Comparison of ENCODE assay signal across 9 cellular contexts in genomic region chr10:132574783-132575319, GRCh38. TPM values are rescaled to one million over a fixed set of nuclear protein-coding genes. Genes with fewer than 3 reads are reported as not detected.
A peak's percentile ranks its signal among the peaks of the same experiment; 100 is the strongest.
DNase-seq lines count a peak whose midpoint lies in the region; ATAC-seq and TF ChIP-seq lines count a peak whose summit lies in the region.
"Had no signal": no experiment of that assay in that cellular context is flagged by ENCODE, and none has a peak within 500 bp of the region (broad histone marks: within the 10 kb centered on the region; RNA-seq: fewer than 3 reads in every experiment).

No MANE protein-coding gene starts in this region.

- no peak overlapping the region for H4K5ac ChIP-seq in H9 (ENCODE audit: insufficient read length, low read depth, low read length)

- no peak overlapping the region for H3K4ac ChIP-seq in H9 (ENCODE audit: low read depth, low read length)

- no peak overlapping the region for H3K27ac ChIP-seq in H9 (ENCODE audit: insufficient read length, low read depth, low read length)

- H2AK5ac ChIP-seq in H9 (ENCODE audit: insufficient read length, low read length), result no peak overlapping the region

- no peak overlapping the region for H3K14ac ChIP-seq in H9 (ENCODE audit: insufficient read depth, low read length)

- H4K91ac ChIP-seq in H9 (ENCODE audit: insufficient read length, low read depth, low read length), result no peak overlapping the region

- H3K4me1 ChIP-seq in H9 (ENCODE audit: insufficient read depth, low read length), result peaks cover 3% of the 10 kb centered on the region; the same call in 1 of the 2 replicates

- H2AFZ ChIP-seq in H9 (ENCODE audit: low read length), result no peak overlapping the region

- peak overlapping the region in 1 of 3 experiments; percentile 90; a peak in 1 of 7 replicates for H3K27ac Mint-ChIP-seq in H9
- H3K27ac Mint-ChIP-seq in activated T-helper 17 cell treated with anti-CD3 and anti-CD28 coated beads, Interleukin-2, amount 50 U/mL, for 72 hours, result peak overlapping the region; percentile 74
- H3K27ac Mint-ChIP-seq in memory B cell, result peak overlapping the region; percentile 88
- H3K27ac Mint-ChIP-seq in stimulated activated memory B cell treated with anti-CD40 and anti-IgM and Interleukin-4, amounts not matched to agents 10 μg/mL and 1 μg/mL and 100 μg/mL, for 72 hours, result no peak overlapping the region

- H3K18ac ChIP-seq in H9 (ENCODE audit: insufficient read length, low read depth, low read length), result no peak overlapping the region

- no peak overlapping the region for H3K4me2 ChIP-seq in H9 (ENCODE audit: insufficient read depth, insufficient read length, low read length)

- ATAC-seq in activated T-helper 17 cell treated with anti-CD3 and anti-CD28 coated beads, Interleukin-2, amount 50 U/mL, for 72 hours (replicated peaks), result no peak
- ATAC-seq in memory B cell (ENCODE audit: low read depth) (no peak), GM18519 (IDR thresholded peaks at IDR 0.05; ENCODE audit: low FRiP score, unreplicated experiment) (no peak)
- ATAC-seq in stimulated activated memory B cell treated with anti-CD40 and anti-IgM and Interleukin-4, amounts not matched to agents 10 μg/mL and 1 μg/mL and 100 μg/mL, for 72 hours, result no peak
- ATAC-seq: HCT116 had no signal

- H3K79me2 ChIP-seq in H9 (ENCODE audit: insufficient read depth, low read length), result no peaks in the 10 kb centered on the region

- H3K4me1 Mint-ChIP-seq in H9, result peaks cover 12 to 30% of the 10 kb centered on the region in 2 experiments
- peaks cover 15% of the 10 kb centered on the region for H3K4me1 Mint-ChIP-seq in activated T-helper 17 cell treated with anti-CD3 and anti-CD28 coated beads, Interleukin-2, amount 50 U/mL, for 72 hours
- peaks cover 40% of the 10 kb centered on the region for H3K4me1 Mint-ChIP-seq in memory B cell
- peaks cover 50% of the 10 kb centered on the region for H3K4me1 Mint-ChIP-seq in stimulated activated memory B cell treated with anti-CD40 and anti-IgM and Interleukin-4, amounts not matched to agents 10 μg/mL and 1 μg/mL and 100 μg/mL, for 72 hours

- H2BK120ac ChIP-seq in H9 (ENCODE audit: low read depth, low read length, poor library complexity, severe bottlenecking), result no peak overlapping the region

- H3K9me3 ChIP-seq in H9 (ENCODE audit: control insufficient read depth, low read depth, low read length), result no peaks in the 10 kb centered on the region

- H3K9ac ChIP-seq in H9 (ENCODE audit: extremely low read depth, insufficient read length, low read length), result no peak overlapping the region

- H2BK20ac ChIP-seq in H9 (ENCODE audit: low read depth, low read length, poor library complexity, severe bottlenecking), result no peak overlapping the region

- H3K4me3 Mint-ChIP-seq in H9 (no peak overlapping the region), memory B cell (peak overlapping the region; percentile 73)
- peak overlapping the region; percentile 38 for H3K4me3 Mint-ChIP-seq in activated T-helper 17 cell treated with anti-CD3 and anti-CD28 coated beads, Interleukin-2, amount 50 U/mL, for 72 hours
- no peak overlapping the region for H3K4me3 Mint-ChIP-seq in stimulated activated memory B cell treated with anti-CD40 and anti-IgM and Interleukin-4, amounts not matched to agents 10 μg/mL and 1 μg/mL and 100 μg/mL, for 72 hours

- TF ChIP-seq CTCF in AG10803 (conservative IDR thresholded peaks at IDR 0.05; ENCODE audit: low read length) (no peak), H9 (conservative IDR thresholded peaks at IDR 0.05) (no peak)

- peaks cover 6% of the 10 kb centered on the region for H4K20me1 ChIP-seq in H9 (ENCODE audit: control insufficient read depth, insufficient read depth, insufficient read length)

- no peaks in the 10 kb centered on the region; the same call in 1 of the 2 replicates for H3K27me3 Mint-ChIP-seq in H9 (ENCODE audit: low read depth)
- H3K27me3 Mint-ChIP-seq in activated T-helper 17 cell treated with anti-CD3 and anti-CD28 coated beads, Interleukin-2, amount 50 U/mL, for 72 hours, result no peaks in the 10 kb centered on the region
- no peaks in the 10 kb centered on the region for H3K27me3 Mint-ChIP-seq in memory B cell
- no peaks in the 10 kb centered on the region for H3K27me3 Mint-ChIP-seq in stimulated activated memory B cell treated with anti-CD40 and anti-IgM and Interleukin-4, amounts not matched to agents 10 μg/mL and 1 μg/mL and 100 μg/mL, for 72 hours

- H3T11ph ChIP-seq in H9 (ENCODE audit: low read length), result no peak overlapping the region

- DNase-seq in AG10803 (ENCODE audit: low read depth) (peak; percentile 28), H9 (peak; percentile 65), memory B cell (ENCODE audit: low spot score in 2 of 2) (no peak), T-helper 1 cell (no peak), erythroblast (lab: John Stamatoyannopoulos, UW) (no peak)

- no peak for TF ChIP-seq POLR2A in erythroblast (IDR thresholded peaks at IDR 0.05; ENCODE audit: low read length)

- no peak overlapping the region for H3K4me3 ChIP-seq in AG10803 (ENCODE audit: low read length)

- H3K27me3 ChIP-seq in H9 (ENCODE audit: insufficient read depth, low read length), result no peaks in the 10 kb centered on the region

- H4K8ac ChIP-seq in H9 (replicated peaks; ENCODE audit: insufficient read length, low read depth, low read length), result no peak overlapping the region

- H3K9me3 Mint-ChIP-seq in H9, result no peaks in the 10 kb centered on the region; a peak in 1 of 5 replicates
- no peaks in the 10 kb centered on the region for H3K9me3 Mint-ChIP-seq in activated T-helper 17 cell treated with anti-CD3 and anti-CD28 coated beads, Interleukin-2, amount 50 U/mL, for 72 hours
- H3K9me3 Mint-ChIP-seq in memory B cell, result no peaks in the 10 kb centered on the region
- no peaks in the 10 kb centered on the region for H3K9me3 Mint-ChIP-seq in stimulated activated memory B cell treated with anti-CD40 and anti-IgM and Interleukin-4, amounts not matched to agents 10 μg/mL and 1 μg/mL and 100 μg/mL, for 72 hours

- no peaks in the 10 kb centered on the region for H3K23me2 ChIP-seq in H9 (ENCODE audit: insufficient read length, low read depth, low read length, poor library complexity, severe bottlenecking)

- no peaks in the 10 kb centered on the region for H3K36me3 Mint-ChIP-seq in H9 (ENCODE audit: insufficient read depth in 1 of 3, low read depth in 3 of 3)
- peaks cover 18% of the 10 kb centered on the region for H3K36me3 Mint-ChIP-seq in activated T-helper 17 cell treated with anti-CD3 and anti-CD28 coated beads, Interleukin-2, amount 50 U/mL, for 72 hours (ENCODE audit: low read depth)
- no peaks in the 10 kb centered on the region for H3K36me3 Mint-ChIP-seq in memory B cell
- no peaks in the 10 kb centered on the region for H3K36me3 Mint-ChIP-seq in stimulated activated memory B cell treated with anti-CD40 and anti-IgM and Interleukin-4, amounts not matched to agents 10 μg/mL and 1 μg/mL and 100 μg/mL, for 72 hours

- WGBS in H9 (ENCODE audit: extremely low coverage, insufficient read length, low lambda C conversion rate), result no CpG with 5 or more reads among the region's 19 CpGs

- no peak overlapping the region for H2BK15ac ChIP-seq in H9 (ENCODE audit: low read depth, low read length)

- no peak overlapping the region for H2BK5ac ChIP-seq in H9 (ENCODE audit: insufficient read length, low read length)

- no peak overlapping the region for H3K56ac ChIP-seq in H9 (ENCODE audit: insufficient read length, low read depth, low read length)

- no peaks in the 10 kb centered on the region for H3K79me1 ChIP-seq in H9 (ENCODE audit: insufficient read depth, low read depth, low read length, poor library complexity, severe bottlenecking)

- no peak overlapping the region for H3K23ac ChIP-seq in H9 (ENCODE audit: insufficient read length, low read depth, low read length)

- no peak overlapping the region for H2BK12ac ChIP-seq in H9 (ENCODE audit: insufficient read length, low read depth, low read length)

RNA-seq across cellular contexts. Expression of gene INPP5A, which starts 37.3 kb away (rescaled TPM):
- 17.7 and 19.1 TPM in 2 replicates for total RNA-seq in H9 (2021)
- 1 to 10 TPM; 4.3 to 5.6 TPM for total RNA-seq in activated T-helper 17 cell treated with anti-CD3 and anti-CD28 coated beads, Interleukin-2, amount 50 U/mL, for 72 hours

Comparison
In these comparisons a context has a peak if more than half of its experiments do, and no peak if none do; other contexts are left out.
1. DNase-seq: peak in AG10803 (single experiment) and H9 (single experiment); none in memory B cell (0 of 2), T-helper 1 cell (0 of 5) and erythroblast (0 of 2).
2. H3K4me3 Mint-ChIP-seq: peak in activated T-helper 17 cell treated with anti-CD3 and anti-CD28 coated beads, Interleukin-2, amount 50 U/mL, for 72 hours (single experiment) and memory B cell (single experiment); none in H9 (0 of 2) and stimulated activated memory B cell treated with anti-CD40 and anti-IgM and Interleukin-4, amounts not matched to agents 10 μg/mL and 1 μg/mL and 100 μg/mL, for 72 hours (single experiment).